ENCODE assay signal across 8 cellular contexts in genomic region chr3:94004301-94004910, GRCh38. TPM values are rescaled to one million over a fixed set of nuclear protein-coding genes. Genes with fewer than 3 reads are reported as not detected.
DNase-seq lines count a peak whose midpoint lies in the region; ATAC-seq and TF ChIP-seq lines count a peak whose summit lies in the region.

No MANE protein-coding gene starts in this region.

- H3K9me2 ChIP-seq in GM23338 (ENCODE audit: insufficient read depth) = no peaks in the 10 kb centered on the region

- H3K4me1 ChIP-seq in GM23338 (ENCODE audit: insufficient read depth) (no peaks in the 10 kb centered on the region), endodermal cell (ENCODE audit: control insufficient read depth, insufficient read depth, low read length) (no peaks in the 10 kb centered on the region), mucosa of stomach (ENCODE audit: control insufficient read depth, insufficient read depth, low read length) (no peaks in the 10 kb centered on the region)

- H3K9me3 Mint-ChIP-seq in GM23338 = no peaks in the 10 kb centered on the region
- H3K9me3 Mint-ChIP-seq in endodermal cell = no peaks in the 10 kb centered on the region

- H3K36me3 Mint-ChIP-seq in GM23338 (ENCODE audit: low read depth) (no peaks in the 10 kb centered on the region), endodermal cell (ENCODE audit: low read depth) (peaks cover 17% of the 10 kb centered on the region)

- no peak for ATAC-seq in GM23338
- peak; percentile 88 for ATAC-seq in SK-N-SH treated with all-trans-retinoic acid at 6 μM for 48 hours

- H3K27me3 Mint-ChIP-seq in GM23338 (ENCODE audit: insufficient read depth, low read depth, poor library complexity) = peaks cover 2% of the 10 kb centered on the region
- no peaks in the 10 kb centered on the region for H3K27me3 Mint-ChIP-seq in endodermal cell (ENCODE audit: insufficient read depth)

- TF ChIP-seq POLR2A in lower leg skin (IDR thresholded peaks at IDR 0.05) = no peak

- H3K27ac Mint-ChIP-seq in GM23338 (no peak overlapping the region), endodermal cell (no peak overlapping the region)

- no peak overlapping the region for H2AFZ ChIP-seq in GM23338

- H3K4me3 ChIP-seq in GM23338 = no peak overlapping the region
- no peak overlapping the region for H3K4me3 ChIP-seq in endodermal cell (ENCODE audit: low read length)
- H3K4me3 ChIP-seq in mucosa of stomach (ENCODE audit: low read length) = peak overlapping the region; percentile 41
- no peak overlapping the region for H3K4me3 ChIP-seq in lower leg skin (ENCODE audit: low read depth, poor library complexity, severe bottlenecking)

- no peaks in the 10 kb centered on the region for H3K79me2 ChIP-seq in GM23338 (replicated peaks; ENCODE audit: insufficient read depth)

- H3K4me1 Mint-ChIP-seq in GM23338 (no peaks in the 10 kb centered on the region), endodermal cell (peaks cover 5% of the 10 kb centered on the region)

- H3K9ac ChIP-seq in endodermal cell (ENCODE audit: extremely low read depth, low read length, poor library complexity, severe bottlenecking) = no peak overlapping the region
- peak overlapping the region; percentile 41 for H3K9ac ChIP-seq in mucosa of stomach (ENCODE audit: low read length)

- H3K27me3 ChIP-seq in GM23338 (ENCODE audit: insufficient read depth) = no peaks in the 10 kb centered on the region
- H3K27me3 ChIP-seq in endodermal cell (ENCODE audit: control insufficient read depth, insufficient read depth, low read length, poor library complexity, severe bottlenecking) = no peaks in the 10 kb centered on the region
- H3K27me3 ChIP-seq in mucosa of stomach (ENCODE audit: control insufficient read depth, insufficient read depth, low read length) = no peaks in the 10 kb centered on the region

- peak; percentile 91 for TF ChIP-seq CTCF in 22Rv1 (IDR thresholded peaks at IDR 0.05)
- peak; percentile 63 to 77 for TF ChIP-seq CTCF in GM23338 (conservative IDR thresholded peaks at IDR 0.05; ENCODE audit: low read depth in 2 of 2)
- TF ChIP-seq CTCF in endodermal cell (conservative IDR thresholded peaks at IDR 0.05) = peak; percentile 85
- TF ChIP-seq CTCF in lower leg skin (IDR thresholded peaks at IDR 0.05) = no peak

- H3K4me2 ChIP-seq in GM23338 = no peak overlapping the region

- no peak overlapping the region for H3K4me3 Mint-ChIP-seq in GM23338
- no peak overlapping the region for H3K4me3 Mint-ChIP-seq in endodermal cell

- DNase-seq in GDM1 (lab: John Stamatoyannopoulos, UW) = peak; percentile 9
- peak; percentile 61 for DNase-seq in GM23338 (ENCODE audit: low spot score)
- peak; percentile 22 for DNase-seq in KG1 (lab: John Stamatoyannopoulos, UW)
- no peak for DNase-seq in endodermal cell
- DNase-seq in lower leg skin (ENCODE audit: low spot score in 2 of 2) = no peak

- H4K20me1 ChIP-seq in GM23338 (replicated peaks; ENCODE audit: insufficient read depth) = no peaks in the 10 kb centered on the region

- H3F3A ChIP-seq in GM23338 (replicated peaks; ENCODE audit: low read depth) = no peaks in the 10 kb centered on the region

- H3K27ac ChIP-seq in 22Rv1 (no peak overlapping the region), GM23338 (ENCODE audit: low read depth) (no peak overlapping the region), endodermal cell (ENCODE audit: low read depth, low read length) (no peak overlapping the region)

- peaks cover 10% of the 10 kb centered on the region for H3K9me3 ChIP-seq in endodermal cell (ENCODE audit: control insufficient read depth, low read length)
- no peaks in the 10 kb centered on the region for H3K9me3 ChIP-seq in mucosa of stomach (ENCODE audit: control insufficient read depth, low read length)

- H3K36me3 ChIP-seq in GM23338 (ENCODE audit: insufficient read depth) (no peaks in the 10 kb centered on the region), endodermal cell (ENCODE audit: control insufficient read depth, insufficient read depth, low read length) (peaks cover 11% of the 10 kb centered on the region), mucosa of stomach (ENCODE audit: control insufficient read depth, insufficient read depth, low read length) (no peaks in the 10 kb centered on the region)

- WGBS in endodermal cell (ENCODE audit: insufficient coverage in 1 of 2, insufficient read length in 1 of 2), 2 experiments = 48% methylated on average over 4 of the region's 4 CpGs; no CpG with 5 or more reads in 1 of the 2 experiments
- WGBS in lower leg skin, 2 donors = 1% methylated on average over 4 of the region's 4 CpGs

- intact Hi-C loops in lower leg skin (cut with DNase I; ENCODE audit: low total_unique reads) = no loop called here

TF ChIP-seq in GM23338, 12 proteins besides CTCF, POLR2A, EP300 and RAD21 (continues in another document):
- TF ChIP-seq NANOG (IDR thresholded peaks at IDR 0.05; ENCODE audit: borderline replicate concordance) (no peak), EZH2phosphoT487 (IDR thresholded peaks at IDR 0.05; ENCODE audit: unreplicated experiment) (no peak), JUNB (IDR thresholded peaks at IDR 0.05; ENCODE audit: unreplicated experiment) (no peak), POLR2AphosphoS5 (IDR thresholded peaks at IDR 0.05; ENCODE audit: low read depth) (no peak), CREB1 (CRISPR knock-in tag; IDR thresholded peaks at IDR 0.05; ENCODE audit: low read depth) (no peak), EZH2 (IDR thresholded peaks at IDR 0.05; ENCODE audit: low read depth, unreplicated experiment) (no peak), ZNF331 (CRISPR knock-in tag; IDR thresholded peaks at IDR 0.05; ENCODE audit: low read depth) (no peak), ZNF114 (CRISPR knock-in tag; IDR thresholded peaks at IDR 0.05) (no peak)

TF ChIP-seq in SK-N-SH treated with all-trans-retinoic acid at 6 μM for 48 hours, 23 proteins besides CTCF, POLR2A, EP300 and RAD21:
- no peak for TF ChIP-seq CSDC2 (CRISPR knock-in tag; IDR thresholded peaks at IDR 0.05)
- TF ChIP-seq RARB (CRISPR knock-in tag; IDR thresholded peaks at IDR 0.05) = no peak
- TF ChIP-seq TOX (CRISPR knock-in tag; IDR thresholded peaks at IDR 0.05; ENCODE audit: borderline replicate concordance) = no peak
- TF ChIP-seq ZFP3 (CRISPR knock-in tag; IDR thresholded peaks at IDR 0.05) = no peak
- no peak for TF ChIP-seq PPARA (CRISPR knock-in tag; IDR thresholded peaks at IDR 0.05; ENCODE audit: borderline replicate concordance)
- no peak for TF ChIP-seq POU6F1 (CRISPR knock-in tag; IDR thresholded peaks at IDR 0.05; ENCODE audit: borderline replicate concordance, low read depth)
- TF ChIP-seq CREB5 (CRISPR knock-in tag; IDR thresholded peaks at IDR 0.05; ENCODE audit: low read depth) = no peak
- no peak for TF ChIP-seq GLIS3 (CRISPR knock-in tag; IDR thresholded peaks at IDR 0.05)

RNA-seq across cellular contexts. Expression of gene STX19, which starts 24.0 kb away (rescaled TPM):
- not detected in 2 replicates for total RNA-seq in GM23338 (2014; rRNA removed; shearing (Covaris generic))
- 0.29 and 0.57 TPM in 2 replicates for polyA plus RNA-seq in GM23338 (2016; fragmentation: Nextera tagmentation; extraction: Ambion mirVana)
- total RNA-seq in endodermal cell (not detected), lower leg skin (1 to 10 TPM; 1.3 to 6.8 (median 5.3) TPM)
- polyA plus RNA-seq in endodermal cell (2013, experiment 1 of 2) = 0.21 TPM
- 0.25 TPM for polyA plus RNA-seq in endodermal cell (2013, experiment 2 of 2)

RNA-seq across cellular contexts. Expression of gene ARL13B, which starts 24.5 kb away (rescaled TPM):
- 7.9 and 8.5 TPM in 2 replicates for total RNA-seq in GM23338 (2014; rRNA removed; shearing (Covaris generic))
- 13.8 and 17.1 TPM in 2 replicates for polyA plus RNA-seq in GM23338 (2016; fragmentation: Nextera tagmentation; extraction: Ambion mirVana)
- total RNA-seq in endodermal cell (10 to 100 TPM; 17.2 to 23.9 TPM), lower leg skin (10 to 100 TPM in 2 of 4 donors, 1 to 10 TPM in 2; 8.5 to 15.2 (median 9.7) TPM)
- 16.0 TPM for polyA plus RNA-seq in endodermal cell (2013, experiment 1 of 2)
- polyA plus RNA-seq in endodermal cell (2013, experiment 2 of 2) = 15.8 TPM

RNA-seq across cellular contexts. Expression of gene PROS1, which starts 30.7 kb away (rescaled TPM):
- total RNA-seq in GM23338 (2014; rRNA removed; shearing (Covaris generic)) = 2.5 and 4.1 TPM in 2 replicates
- 1.1 and 1.8 TPM in 2 replicates for polyA plus RNA-seq in GM23338 (2016; fragmentation: Nextera tagmentation; extraction: Ambion mirVana)
- total RNA-seq in endodermal cell (10 to 100 TPM in 1 of 2 donors, 1 to 10 TPM in 1; 8.8 to 52.4 TPM), lower leg skin (10 to 100 TPM; 20.6 to 35.3 (median 29.9) TPM)
- polyA plus RNA-seq in endodermal cell (2013, experiment 1 of 2) = 15.4 TPM
- polyA plus RNA-seq in endodermal cell (2013, experiment 2 of 2) = 19.5 TPM

RNA-seq across cellular contexts. Expression of gene DHFR2, which starts 58.3 kb away (rescaled TPM):
- 1.3 and 1.6 TPM in 2 replicates for total RNA-seq in GM23338 (2014; rRNA removed; shearing (Covaris generic))
- polyA plus RNA-seq in GM23338 (2016; fragmentation: Nextera tagmentation; extraction: Ambion mirVana) = 0.83 and 1.1 TPM in 2 replicates
- total RNA-seq in endodermal cell (1 to 10 TPM; 4.2 to 5.3 TPM), lower leg skin (1 to 10 TPM; 2.0 to 7.7 (median 5.3) TPM)
- 5.9 TPM for polyA plus RNA-seq in endodermal cell (2013, experiment 1 of 2)
- polyA plus RNA-seq in endodermal cell (2013, experiment 2 of 2) = 5.8 TPM

RNA-seq across cellular contexts. Expression of gene NSUN3, which starts 58.5 kb away (rescaled TPM):
- 8.7 and 10.6 TPM in 2 replicates for total RNA-seq in GM23338 (2014; rRNA removed; shearing (Covaris generic))
- 5.4 and 6.3 TPM in 2 replicates for polyA plus RNA-seq in GM23338 (2016; fragmentation: Nextera tagmentation; extraction: Ambion mirVana)
- 10 to 100 TPM; 18.5 to 22.6 TPM for total RNA-seq in endodermal cell
- 11.3 TPM for polyA plus RNA-seq in endodermal cell (2013, experiment 1 of 2)
- 11.4 TPM for polyA plus RNA-seq in endodermal cell (2013, experiment 2 of 2)
- 10 to 100 TPM in 1 of 4 donors, 1 to 10 TPM in 3; 5.1 to 14.1 (median 8.6) TPM for total RNA-seq in lower leg skin

Comparison
In these comparisons a context has a peak if more than half of its experiments do, and no peak if none do; other contexts are left out.
1. CTCF ChIP-seq: peak in 22Rv1 (single experiment), GM23338 (2 of 2) and endodermal cell (single experiment); none in lower leg skin (0 of 3).
2. DNase-seq: peak in GDM1 (single experiment), GM23338 (single experiment) and KG1 (single experiment); none in endodermal cell (single experiment) and lower leg skin (0 of 2).